In the genomic region with DNA sequence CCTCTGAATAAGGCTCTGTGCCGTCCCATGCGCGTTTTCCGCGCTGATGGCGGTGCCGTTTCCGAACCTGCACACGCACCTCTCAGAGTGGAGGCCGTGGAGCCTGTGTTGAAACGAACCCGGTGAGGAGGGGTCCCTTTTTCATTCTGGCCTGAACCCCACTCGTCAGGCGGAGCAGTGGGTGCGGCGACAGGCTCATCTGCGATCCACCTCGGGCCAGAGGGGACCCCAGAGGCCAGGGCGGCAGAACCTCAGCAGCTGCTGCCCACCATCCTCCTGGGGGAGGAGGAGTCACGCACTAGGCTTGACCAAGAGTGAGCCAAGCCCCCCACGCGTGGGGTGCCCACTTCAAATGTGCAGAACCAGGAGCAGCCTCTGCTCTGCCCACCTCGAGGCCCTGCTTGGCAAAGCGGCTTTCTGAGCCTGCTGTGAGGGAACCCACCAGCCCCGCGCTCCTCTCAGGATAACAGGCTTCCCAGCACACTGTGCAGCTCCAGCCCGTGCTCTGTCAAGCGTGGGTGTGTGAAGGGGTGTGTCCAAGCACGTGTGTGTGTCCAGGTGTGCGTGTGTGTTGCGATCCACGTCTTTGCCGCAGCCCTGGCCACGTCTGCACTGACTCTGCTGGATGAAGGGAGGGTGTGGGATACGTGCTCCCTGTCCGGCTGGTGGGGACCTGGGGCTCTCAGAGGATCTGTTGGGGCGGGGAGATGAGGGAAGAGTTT, we compare ENCODE assay signal across 20 cellular contexts. TPM values are rescaled to one million over a fixed set of nuclear protein-coding genes. Genes with fewer than 3 reads are reported as not detected.
"Had no signal": no experiment of that assay in that cellular context is flagged by ENCODE, and none has a peak within 500 bp of the region (broad histone marks: within the 10 kb centered on the region; RNA-seq: fewer than 3 reads in every experiment).

No MANE protein-coding gene starts in this region.

- H3K9me3 Mint-ChIP-seq: activated B cell treated with CpG ODN at 0.5 μM for 24 hours; activated naive CD8-positive, alpha-beta T cell treated with anti-CD3 and anti-CD28 coated beads, Interleukin-2, amount 10 ng/mL, durations not matched to agents 7 days and 5 days; mesothelial cell of epicardium; nephron progenitor cell had no signal

- H3K4me3 ChIP-seq: cardiac muscle cell, lower lobe of right lung, psoas muscle, spleen, transverse colon had no signal

- H3K27ac ChIP-seq: cardiac muscle cell, lower lobe of right lung, psoas muscle, spleen, transverse colon had no signal

- H3K9me3 ChIP-seq: lower lobe of right lung, psoas muscle, spleen, transverse colon had no signal

- H3K4me3 Mint-ChIP-seq: activated B cell treated with CpG ODN at 0.5 μM for 24 hours; activated naive CD8-positive, alpha-beta T cell treated with anti-CD3 and anti-CD28 coated beads, Interleukin-2, amount 10 ng/mL, durations not matched to agents 7 days and 5 days; mesothelial cell of epicardium; nephron progenitor cell had no signal

- H3K36me3 ChIP-seq: cardiac muscle cell, lower lobe of right lung, spleen, transverse colon had no signal

- DNase-seq: activated B cell treated with CpG ODN at 0.5 μM for 24 hours; activated CD4-positive, alpha-beta T cell treated with anti-CD3 and anti-CD28 coated beads, Interleukin-2, amount 50 U/mL, for 1 hour; activated naive CD4-positive, alpha-beta T cell; activated naive CD8-positive, alpha-beta T cell treated with anti-CD3 and anti-CD28 coated beads, Interleukin-2, amount 10 ng/mL, durations not matched to agents 7 days and 5 days; anterior cingulate cortex; hippocampal formation; lower lobe of right lung; nephron progenitor cell; psoas muscle; SIG-M5; spleen; T-helper 2 cell; transverse colon had no signal

- ATAC-seq: esophagus mucosa, psoas muscle, sciatic nerve had no signal

- H3K27ac Mint-ChIP-seq: activated B cell treated with CpG ODN at 0.5 μM for 24 hours; activated naive CD8-positive, alpha-beta T cell treated with anti-CD3 and anti-CD28 coated beads, Interleukin-2, amount 10 ng/mL, durations not matched to agents 7 days and 5 days; mesothelial cell of epicardium; nephron progenitor cell had no signal

- H3K36me3 Mint-ChIP-seq: activated naive CD8-positive, alpha-beta T cell treated with anti-CD3 and anti-CD28 coated beads, Interleukin-2, amount 10 ng/mL, durations not matched to agents 7 days and 5 days; mesothelial cell of epicardium had no signal

- H3K4me1 ChIP-seq: psoas muscle had no signal

- H3K4me1 Mint-ChIP-seq: activated B cell treated with CpG ODN at 0.5 μM for 24 hours had no signal

RNA-seq across cellular contexts. Expression of gene PRDM16, which starts 6.8 kb away (rescaled TPM):
- total RNA-seq: activated B cell treated with CpG ODN at 0.5 μM for 24 hours; activated CD8-positive, alpha-beta memory T cell treated with anti-CD3 and anti-CD28 coated beads for 36 hours; activated naive CD8-positive, alpha-beta T cell treated with anti-CD3 and anti-CD28 coated beads, Interleukin-2, amount 10 ng/mL, durations not matched to agents 7 days and 5 days had no signal

RNA-seq across cellular contexts. Expression of gene ACTRT2, which starts 54.6 kb away (rescaled TPM):
- total RNA-seq: activated B cell treated with CpG ODN at 0.5 μM for 24 hours; activated CD8-positive, alpha-beta memory T cell treated with anti-CD3 and anti-CD28 coated beads for 36 hours; activated naive CD8-positive, alpha-beta T cell treated with anti-CD3 and anti-CD28 coated beads, Interleukin-2, amount 10 ng/mL, durations not matched to agents 7 days and 5 days; cardiac muscle cell; esophagus mucosa; kidney epithelial cell; lower lobe of right lung; mesothelial cell of epicardium; osteoblast; psoas muscle; sciatic nerve; spleen; transverse colon had no signal
- polyA plus RNA-seq: cardiac muscle cell, psoas muscle, spleen had no signal
